Comparison of ENCODE assay signal across 9 cellular contexts in the genomic region with DNA sequence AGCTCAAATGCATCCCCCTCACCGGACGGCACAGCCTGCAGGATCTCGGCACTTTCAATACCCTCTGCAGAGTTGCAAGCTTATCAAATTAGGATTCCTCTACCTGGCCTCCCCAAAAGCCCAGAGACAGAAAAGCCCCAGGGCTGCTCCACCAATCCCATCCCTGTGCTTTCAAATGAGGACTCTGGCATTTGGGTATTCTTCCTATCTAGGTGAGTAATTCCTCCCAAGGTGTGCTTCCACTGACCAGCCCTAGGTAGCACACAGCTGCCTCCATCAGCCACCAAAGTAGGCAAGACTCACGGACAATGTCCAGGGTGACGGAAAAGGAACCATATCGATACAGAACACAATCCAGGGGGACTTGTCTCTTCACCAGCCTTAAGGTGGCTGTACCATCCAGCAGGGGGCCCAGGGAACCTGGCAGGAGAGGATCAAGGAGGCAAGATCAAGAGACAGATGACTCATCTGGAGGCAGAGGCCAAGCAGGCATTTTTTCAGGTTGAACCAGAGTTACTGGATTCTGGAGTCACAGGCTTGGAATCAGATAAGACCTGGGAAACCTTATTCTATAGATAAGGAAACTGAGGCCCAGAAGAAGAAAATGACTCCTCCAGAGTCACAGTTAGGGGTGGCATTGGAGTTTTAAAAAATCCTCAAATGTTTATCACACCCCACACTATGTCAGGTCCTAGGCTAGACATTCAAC. TPM values are rescaled to one million over a fixed set of nuclear protein-coding genes. Genes with fewer than 3 reads are reported as not detected.
A peak's percentile ranks its signal among the peaks of the same experiment; 100 is the strongest.
DNase-seq lines count a peak whose midpoint lies in the region; TF ChIP-seq lines count a peak whose summit lies in the region.
"Had no signal": no experiment of that assay in that cellular context is flagged by ENCODE, and none has a peak within 500 bp of the region (broad histone marks: within the 10 kb centered on the region; RNA-seq: fewer than 3 reads in every experiment).

No MANE protein-coding gene starts in this region.

- H3K27ac ChIP-seq in HL-60 (replicated peaks) (no peak overlapping the region), VCaP (no peak overlapping the region), endodermal cell (ENCODE audit: low read depth, low read length) (no peak overlapping the region), coronary artery (no peak overlapping the region)

- CTCF ChIA-PET in AG04449 (lab: Yijun Ruan, JAX), result interaction anchor here (0.7 to 16.2 kb wide), 9 partner anchors 12 to 235 kb away, joined by 3 to 206 read pairs (median 4); a partner anchor contains a TSS

- TF ChIP-seq CTCF in AG04449 (IDR thresholded peaks at IDR 0.05; ENCODE audit: insufficient read depth, low read length, missing control alignments), result peak; percentile 35
- TF ChIP-seq CTCF in HL-60 (IDR thresholded peaks at IDR 0.05; ENCODE audit: insufficient read depth, low read length), result peak; percentile 28
- peak; percentile 29; the same call in 1 of the 2 replicates for TF ChIP-seq CTCF in VCaP (conservative IDR thresholded peaks at IDR 0.05)
- peak; percentile 66 for TF ChIP-seq CTCF in endodermal cell (conservative IDR thresholded peaks at IDR 0.05)
- no peak for TF ChIP-seq CTCF in coronary artery (IDR thresholded peaks at IDR 0.05)

- H3K4me1 ChIP-seq in endodermal cell (ENCODE audit: control insufficient read depth, insufficient read depth, low read length), result peaks cover 5% of the 10 kb centered on the region

- no peaks in the 10 kb centered on the region for H3K27me3 ChIP-seq in HL-60 (ENCODE audit: insufficient read depth, poor library complexity, severe bottlenecking)
- H3K27me3 ChIP-seq in endodermal cell (ENCODE audit: control insufficient read depth, insufficient read depth, low read length, poor library complexity, severe bottlenecking), result no peaks in the 10 kb centered on the region

- H3K27me3 Mint-ChIP-seq in endodermal cell (ENCODE audit: insufficient read depth), result no peaks in the 10 kb centered on the region

- H3K4me3 ChIP-seq in AG04449 (ENCODE audit: low read depth, low read length) (no peak overlapping the region), HL-60 (replicated peaks; ENCODE audit: insufficient read depth, low read length) (no peak overlapping the region), endodermal cell (ENCODE audit: low read length) (no peak overlapping the region), coronary artery (no peak overlapping the region)

- H3K36me3 Mint-ChIP-seq in endodermal cell (ENCODE audit: low read depth), result no peaks in the 10 kb centered on the region

- POLR2A ChIA-PET in AG04449 (lab: Yijun Ruan, JAX), result interaction anchor here (0.7 kb wide), 1 partner anchor 18 kb away, joined by 3 read pairs; a partner anchor contains a TSS

- no peak overlapping the region for H3K27ac Mint-ChIP-seq in endodermal cell
- H3K27ac Mint-ChIP-seq: dendritic cell treated with granulocyte-macrophage colony-stimulating factor and Interleukin-4, amounts not matched to agents 40 ng/mL and 50 ng/mL, for 4 days had no signal

- 93 to 94% methylated on average over 5 to 6 of the region's 6 CpGs for WGBS in endodermal cell (ENCODE audit: insufficient coverage in 1 of 2, insufficient read length in 1 of 2), 2 experiments

- H3K36me3 ChIP-seq in endodermal cell (ENCODE audit: control insufficient read depth, insufficient read depth, low read length), result no peaks in the 10 kb centered on the region

- DNase-seq in AG04449 (ENCODE audit: low read depth, low spot score) (no peak), HL-60 (ENCODE audit: low read depth in 1 of 2, low spot score in 1 of 2) (peak; percentile 42 to 54), endodermal cell (peak; percentile 89), GM19240 (ENCODE audit: insufficient read length, low spot score) (no peak), NCI-H1436 (lab: John Stamatoyannopoulos, UW) (no peak), coronary artery (ENCODE audit: low spot score) (no peak)
- DNase-seq in stimulated activated CD8-positive, alpha-beta memory T cell treated with anti-CD3 and anti-CD28 coated beads, Interleukin-4, amount 100 ng/mL, for 48 hours, result peak; percentile 69

- no peaks in the 10 kb centered on the region for H3K9me3 Mint-ChIP-seq in endodermal cell
- H3K9me3 Mint-ChIP-seq: dendritic cell treated with granulocyte-macrophage colony-stimulating factor and Interleukin-4, amounts not matched to agents 40 ng/mL and 50 ng/mL, for 4 days had no signal

- peaks cover 4% of the 10 kb centered on the region for H3K4me1 Mint-ChIP-seq in endodermal cell

- H3K9ac ChIP-seq in endodermal cell (ENCODE audit: extremely low read depth, low read length, poor library complexity, severe bottlenecking), result no peak overlapping the region

- no peak overlapping the region for H3K4me3 Mint-ChIP-seq in endodermal cell
- H3K4me3 Mint-ChIP-seq: dendritic cell treated with granulocyte-macrophage colony-stimulating factor and Interleukin-4, amounts not matched to agents 40 ng/mL and 50 ng/mL, for 4 days had no signal

- H3K9me3 ChIP-seq in endodermal cell (ENCODE audit: control insufficient read depth, low read length), result no peaks in the 10 kb centered on the region

RNA-seq across cellular contexts. Expression of a gene that starts 9.9 kb away (rescaled TPM):
- total RNA-seq in endodermal cell, result 10 to 100 TPM; 17.2 to 20.8 TPM
- 116 TPM for polyA plus RNA-seq in endodermal cell (2013, experiment 1 of 2)
- 78.8 TPM for polyA plus RNA-seq in endodermal cell (2013, experiment 2 of 2)

RNA-seq across cellular contexts. Expression of a gene that starts 10.7 kb away (rescaled TPM):
- total RNA-seq in endodermal cell, result 10 to 100 TPM; 60.8 to 69.8 TPM
- 98.5 TPM for polyA plus RNA-seq in endodermal cell (2013, experiment 1 of 2)
- polyA plus RNA-seq in endodermal cell (2013, experiment 2 of 2), result 97.2 TPM

RNA-seq across cellular contexts. Expression of a gene that starts 17.9 kb away (rescaled TPM):
- 10 to 100 TPM; 91.3 to 95.5 TPM for total RNA-seq in endodermal cell
- 90.8 TPM for polyA plus RNA-seq in endodermal cell (2013, experiment 1 of 2)
- 94.2 TPM for polyA plus RNA-seq in endodermal cell (2013, experiment 2 of 2)

RNA-seq across cellular contexts. Expression of a gene that starts 25.0 kb away (rescaled TPM):
- 10 to 100 TPM; 10.2 to 11.1 TPM for total RNA-seq in endodermal cell
- 20.2 TPM for polyA plus RNA-seq in endodermal cell (2013, experiment 1 of 2)
- 20.0 TPM for polyA plus RNA-seq in endodermal cell (2013, experiment 2 of 2)

RNA-seq across cellular contexts. Expression of a gene that starts 28.3 kb away (rescaled TPM):
- total RNA-seq in endodermal cell, result 10 to 100 TPM; 76.1 to 79.4 TPM
- 46.9 TPM for polyA plus RNA-seq in endodermal cell (2013, experiment 1 of 2)
- polyA plus RNA-seq in endodermal cell (2013, experiment 2 of 2), result 46.0 TPM

Comparison
In these comparisons a context has a peak if more than half of its experiments do, and no peak if none do; other contexts are left out.
1. DNase-seq: peak in HL-60 (2 of 2), endodermal cell (single experiment) and stimulated activated CD8-positive, alpha-beta memory T cell treated with anti-CD3 and anti-CD28 coated beads, Interleukin-4, amount 100 ng/mL, for 48 hours (single experiment); none in AG04449 (single experiment), GM19240 (single experiment), NCI-H1436 (single experiment) and coronary artery (single experiment).